Comparison of ENCODE assay signal across 8 cellular contexts in genomic region chr14:103334644-103335603, GRCh38. TPM values are rescaled to one million over a fixed set of nuclear protein-coding genes. Genes with fewer than 3 reads are reported as not detected.
DNase-seq lines count a peak whose midpoint lies in the region; ATAC-seq, FAIRE-seq and TF ChIP-seq lines count a peak whose summit lies in the region.

No MANE protein-coding gene starts in this region.

- H3K4me3 ChIP-seq in LNCaP clone FGC (ENCODE audit: low read depth, low read length) (peak overlapping the region; percentile 72), bronchial epithelial cell (ENCODE audit: low read depth, low read length) (peak overlapping the region; percentile 85)

- ATAC-seq in GM21723 (IDR thresholded peaks at IDR 0.05; ENCODE audit: unreplicated experiment), result peak; percentile 21

- TF ChIP-seq CTCF in LNCaP clone FGC (IDR thresholded peaks at IDR 0.05; ENCODE audit: control insufficient read depth, extremely low read depth, insufficient read depth) (no peak), bronchial epithelial cell (IDR thresholded peaks at IDR 0.05; ENCODE audit: insufficient read depth, low read length, severe bottlenecking) (no peak)

- DNase-seq in EH (ENCODE audit: low read depth) (peak; percentile 76), LNCaP clone FGC (ENCODE audit: low read depth) (no peak), bronchial epithelial cell (ENCODE audit: low read depth) (peak; percentile 61), islet precursor cell (peak; percentile 83), smooth muscle cell of the brain vasculature (ENCODE audit: low read depth, low spot score) (peak; percentile 26), DMS153 (lab: John Stamatoyannopoulos, UW) (no peak)
- DNase-seq in activated CD4-positive, CD25-positive, alpha-beta regulatory T cell treated with anti-CD3 and anti-CD28 coated beads, Interleukin-2, amount 50 U/mL, for 16 hours (ENCODE audit: low read depth, low spot score), result peak; percentile 59

- no peak for FAIRE-seq in bronchial epithelial cell (lab: Jason Lieb, UNC)

- H3K27me3 ChIP-seq in bronchial epithelial cell (ENCODE audit: control insufficient read depth, insufficient read depth, low read length), result no peaks in the 10 kb centered on the region

- H3K36me3 ChIP-seq in bronchial epithelial cell (ENCODE audit: control insufficient read depth, insufficient read depth, low read length), result peaks cover 35% of the 10 kb centered on the region

RNA-seq across cellular contexts. Expression of gene EIF5, which starts 0.9 kb away (rescaled TPM):
- 133 and 180 TPM in 2 replicates for total RNA-seq in bronchial epithelial cell

RNA-seq across cellular contexts. Expression of gene MARK3, which starts 50.3 kb away (rescaled TPM):
- 77.9 and 98.7 TPM in 2 replicates for total RNA-seq in bronchial epithelial cell

Comparison
In these comparisons a context has a peak if more than half of its experiments do, and no peak if none do; other contexts are left out.
1. DNase-seq: peak in EH (single experiment), activated CD4-positive, CD25-positive, alpha-beta regulatory T cell treated with anti-CD3 and anti-CD28 coated beads, Interleukin-2, amount 50 U/mL, for 16 hours (single experiment), bronchial epithelial cell (single experiment), islet precursor cell (single experiment) and smooth muscle cell of the brain vasculature (single experiment); none in LNCaP clone FGC (single experiment) and DMS153 (single experiment).